ENCODE assay signal across 26 cellular contexts in the genomic region with DNA sequence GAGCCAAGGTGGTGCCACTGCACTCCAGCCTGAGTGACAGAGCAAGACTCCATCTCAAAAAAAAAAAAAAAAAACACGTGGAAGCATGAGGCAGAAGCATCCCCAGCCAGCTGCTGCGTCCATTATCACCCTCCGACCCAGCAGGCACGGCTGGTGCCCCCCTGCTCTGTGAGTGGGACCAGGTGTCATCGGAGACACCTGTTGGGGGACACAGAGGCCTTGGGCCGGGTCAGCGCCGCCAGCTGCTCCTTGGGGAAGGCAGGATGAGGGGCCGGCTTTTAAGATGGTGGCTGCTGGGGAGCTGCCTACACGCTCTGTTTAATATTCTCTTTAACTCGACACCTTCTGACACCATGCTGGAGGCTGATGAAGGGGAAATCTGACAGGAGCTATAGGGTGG.
"Had no signal": no experiment of that assay in that cellular context is flagged by ENCODE, and none has a peak within 500 bp of the region (broad histone marks: within the 10 kb centered on the region; RNA-seq: fewer than 3 reads in every experiment).

No MANE protein-coding gene starts in this region.

- H3K4me2 ChIP-seq: SK-N-SH had no signal

- DNase-seq: KBM-7, MV-4-11, NCI-H1048, NCI-H1105, NCI-H1417, NCI-H1436 treated with DMSO at 0.1 percent for 48 hours, NCI-H1694, NCI-H187 treated with DMSO at 0.1 percent for 48 hours, NCI-H2029 treated with DMSO at 0.1 percent for 48 hours, NCI-H2107, NCI-H2227 treated with DMSO at 0.1 percent for 48 hours, NCI-H446, NCI-H510A, NCI-H524 treated with DMSO at 0.1 percent for 48 hours, NCI-H69, NCI-H774, Right ventricle myocardium superior, RPMI8226, SIG-M5, SK-N-SH, SW 1271, T-cell had no signal

- H3K4me1 ChIP-seq: SJSA1 had no signal

- H3K27me3 ChIP-seq: SJSA1 had no signal

- FAIRE-seq: HTR-8/SVneo, RCC 7860 had no signal

- H3K9me3 ChIP-seq: SK-N-SH had no signal

- H3K27ac ChIP-seq: HL-60, SJSA1 had no signal

- H3K9ac ChIP-seq: SK-N-SH had no signal

- ATAC-seq: T-cell had no signal

- H3K4me3 ChIP-seq: SJSA1 had no signal

- H3K36me3 ChIP-seq: SJSA1 had no signal
